7 cellular contexts compared by ENCODE assay signal in the genomic region with DNA sequence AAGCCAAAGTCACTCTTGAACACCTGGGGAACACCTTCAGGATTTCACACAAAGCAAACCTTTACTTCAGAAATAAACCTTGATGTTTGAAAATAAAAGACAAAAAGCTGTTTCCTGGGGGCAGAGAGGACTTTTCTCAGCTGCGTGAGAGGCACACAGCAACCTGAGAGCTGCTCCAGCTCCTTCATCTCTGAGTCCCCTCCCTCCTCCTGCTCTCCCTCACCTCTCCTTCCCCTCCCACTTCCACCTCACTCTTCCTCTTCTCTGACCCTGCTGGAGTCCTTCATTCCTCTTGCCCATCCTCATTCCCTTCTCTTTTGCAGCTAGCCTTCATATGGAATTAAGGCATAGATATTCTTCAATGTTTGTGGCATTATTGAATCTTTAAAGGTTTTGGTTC.
"Had no signal": no experiment of that assay in that cellular context is flagged by ENCODE, and none has a peak within 500 bp of the region (broad histone marks: within the 10 kb centered on the region; RNA-seq: fewer than 3 reads in every experiment).

No MANE protein-coding gene starts in this region.

- H3K27me3 Mint-ChIP-seq: IgD-negative memory B cell had no signal

- H3K27ac Mint-ChIP-seq: H9, IgD-negative memory B cell had no signal

- ATAC-seq: HepG2 had no signal

- H3K27ac ChIP-seq: HL-60 had no signal

- H3K4me3 Mint-ChIP-seq: H9, IgD-negative memory B cell had no signal

- H3K4me1 Mint-ChIP-seq: IgD-negative memory B cell had no signal

- DNase-seq: GOT3, H9, HCEC 1CT, KBM-7 had no signal

- H3K9me3 Mint-ChIP-seq: H9, IgD-negative memory B cell had no signal
